Comparison of ENCODE assay signal across 1 cellular context in genomic region chr18:45670281-45670962, GRCh38.
TF ChIP-seq lines count a peak whose summit lies in the region.

No MANE protein-coding gene starts in this region.

TF ChIP-seq in GM12878, 131 proteins besides CTCF, POLR2A, EP300 and RAD21 (continued from another document):
- TF ChIP-seq BCL3 (IDR thresholded peaks at IDR 0.05; ENCODE audit: borderline replicate concordance, insufficient read depth, low read depth, low read length, poor library complexity, severe bottlenecking) (no peak), RAD51 (IDR thresholded peaks at IDR 0.05) (no peak), NR2C1 (IDR thresholded peaks at IDR 0.05) (no peak), MEF2A (IDR thresholded peaks at IDR 0.05; ENCODE audit: insufficient read depth, low read depth, low read length) (no peak), E2F8 (IDR thresholded peaks at IDR 0.05; ENCODE audit: low read depth, partially characterized antibody) (no peak), TCF12 (IDR thresholded peaks at IDR 0.05; ENCODE audit: low read depth, low read length) (no peak), BHLHE40 (IDR thresholded peaks at IDR 0.05; ENCODE audit: borderline replicate concordance in 1 of 2, low read depth in 2 of 2, low read length in 1 of 2) (peak in 1 of 2 experiments; percentile 62; a peak in 1 of 4 replicates), CREB1 (IDR thresholded peaks at IDR 0.05; ENCODE audit: low read depth) (0 out of 2 replicates have a peak, but pooled peaks have one; percentile 12), RUNX3 (IDR thresholded peaks at IDR 0.05; ENCODE audit: low read length) (0 out of 2 replicates have a peak, but pooled peaks have one; percentile 22), NFXL1 (IDR thresholded peaks at IDR 0.05; ENCODE audit: borderline replicate concordance) (no peak)
